In genomic region chr21:32727728-32728454, GRCh38 we compare ENCODE assay signal across 1 cellular context.
TF ChIP-seq lines count a peak whose summit lies in the region.

A gene with protein sequence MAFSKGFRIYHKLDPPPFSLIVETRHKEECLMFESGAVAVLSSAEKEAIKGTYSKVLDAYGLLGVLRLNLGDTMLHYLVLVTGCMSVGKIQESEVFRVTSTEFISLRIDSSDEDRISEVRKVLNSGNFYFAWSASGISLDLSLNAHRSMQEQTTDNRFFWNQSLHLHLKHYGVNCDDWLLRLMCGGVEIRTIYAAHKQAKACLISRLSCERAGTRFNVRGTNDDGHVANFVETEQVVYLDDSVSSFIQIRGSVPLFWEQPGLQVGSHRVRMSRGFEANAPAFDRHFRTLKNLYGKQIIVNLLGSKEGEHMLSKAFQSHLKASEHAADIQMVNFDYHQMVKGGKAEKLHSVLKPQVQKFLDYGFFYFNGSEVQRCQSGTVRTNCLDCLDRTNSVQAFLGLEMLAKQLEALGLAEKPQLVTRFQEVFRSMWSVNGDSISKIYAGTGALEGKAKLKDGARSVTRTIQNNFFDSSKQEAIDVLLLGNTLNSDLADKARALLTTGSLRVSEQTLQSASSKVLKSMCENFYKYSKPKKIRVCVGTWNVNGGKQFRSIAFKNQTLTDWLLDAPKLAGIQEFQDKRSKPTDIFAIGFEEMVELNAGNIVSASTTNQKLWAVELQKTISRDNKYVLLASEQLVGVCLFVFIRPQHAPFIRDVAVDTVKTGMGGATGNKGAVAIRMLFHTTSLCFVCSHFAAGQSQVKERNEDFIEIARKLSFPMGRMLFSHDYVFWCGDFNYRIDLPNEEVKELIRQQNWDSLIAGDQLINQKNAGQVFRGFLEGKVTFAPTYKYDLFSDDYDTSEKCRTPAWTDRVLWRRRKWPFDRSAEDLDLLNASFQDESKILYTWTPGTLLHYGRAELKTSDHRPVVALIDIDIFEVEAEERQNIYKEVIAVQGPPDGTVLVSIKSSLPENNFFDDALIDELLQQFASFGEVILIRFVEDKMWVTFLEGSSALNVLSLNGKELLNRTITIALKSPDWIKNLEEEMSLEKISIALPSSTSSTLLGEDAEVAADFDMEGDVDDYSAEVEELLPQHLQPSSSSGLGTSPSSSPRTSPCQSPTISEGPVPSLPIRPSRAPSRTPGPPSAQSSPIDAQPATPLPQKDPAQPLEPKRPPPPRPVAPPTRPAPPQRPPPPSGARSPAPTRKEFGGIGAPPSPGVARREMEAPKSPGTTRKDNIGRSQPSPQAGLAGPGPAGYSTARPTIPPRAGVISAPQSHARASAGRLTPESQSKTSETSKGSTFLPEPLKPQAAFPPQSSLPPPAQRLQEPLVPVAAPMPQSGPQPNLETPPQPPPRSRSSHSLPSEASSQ (N-terminal part only) (minus strand): TSS chr21:32728013. CDS start chr21:32726895, 1,118 bp downstream.

TF ChIP-seq in HEK293, 187 proteins besides CTCF, POLR2A, EP300 and RAD21 (continued from another document and continues in another):
- TF ChIP-seq ZSCAN4 (tag by site-specific recombination; IDR thresholded peaks at IDR 0.05) = peak; percentile 5; the same call in 1 of the 2 replicates
- peak; percentile 97 for TF ChIP-seq SP2 (tag by site-specific recombination; IDR thresholded peaks at IDR 0.05)
- TF ChIP-seq ZNF239 (tag by site-specific recombination; IDR thresholded peaks at IDR 0.05) = no peak
- TF ChIP-seq ZNF843 (tag by site-specific recombination; IDR thresholded peaks at IDR 0.05) = no peak
- TF ChIP-seq BCL11B (tag by site-specific recombination; IDR thresholded peaks at IDR 0.05; ENCODE audit: low read depth) = no peak; the same call in 1 of the 2 replicates
- no peak for TF ChIP-seq ZNF223 (tag by site-specific recombination; IDR thresholded peaks at IDR 0.05)
- peak; percentile 86 for TF ChIP-seq INSM2 (tag by site-specific recombination; IDR thresholded peaks at IDR 0.05)
- TF ChIP-seq MEIS1 (CRISPR knock-in tag; IDR thresholded peaks at IDR 0.05; ENCODE audit: borderline replicate concordance) = no peak
- 0 out of 2 replicates have a peak, but pooled peaks have one; percentile 44 for TF ChIP-seq ZNF2 (tag by site-specific recombination; IDR thresholded peaks at IDR 0.05)
- TF ChIP-seq, protein P1, sequence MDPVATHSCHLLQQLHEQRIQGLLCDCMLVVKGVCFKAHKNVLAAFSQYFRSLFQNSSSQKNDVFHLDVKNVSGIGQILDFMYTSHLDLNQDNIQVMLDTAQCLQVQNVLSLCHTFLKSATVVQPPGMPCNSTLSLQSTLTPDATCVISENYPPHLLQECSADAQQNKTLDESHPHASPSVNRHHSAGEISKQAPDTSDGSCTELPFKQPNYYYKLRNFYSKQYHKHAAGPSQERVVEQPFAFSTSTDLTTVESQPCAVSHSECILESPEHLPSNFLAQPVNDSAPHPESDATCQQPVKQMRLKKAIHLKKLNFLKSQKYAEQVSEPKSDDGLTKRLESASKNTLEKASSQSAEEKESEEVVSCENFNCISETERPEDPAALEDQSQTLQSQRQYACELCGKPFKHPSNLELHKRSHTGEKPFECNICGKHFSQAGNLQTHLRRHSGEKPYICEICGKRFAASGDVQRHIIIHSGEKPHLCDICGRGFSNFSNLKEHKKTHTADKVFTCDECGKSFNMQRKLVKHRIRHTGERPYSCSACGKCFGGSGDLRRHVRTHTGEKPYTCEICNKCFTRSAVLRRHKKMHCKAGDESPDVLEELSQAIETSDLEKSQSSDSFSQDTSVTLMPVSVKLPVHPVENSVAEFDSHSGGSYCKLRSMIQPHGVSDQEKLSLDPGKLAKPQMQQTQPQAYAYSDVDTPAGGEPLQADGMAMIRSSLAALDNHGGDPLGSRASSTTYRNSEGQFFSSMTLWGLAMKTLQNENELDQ (tag by site-specific recombination; IDR thresholded peaks at IDR 0.05; ENCODE audit: low read depth) = no peak
- no peak for TF ChIP-seq ZNF426 (tag by site-specific recombination; IDR thresholded peaks at IDR 0.05)
- peak; percentile 76 for TF ChIP-seq KLF1 (tag by site-specific recombination; IDR thresholded peaks at IDR 0.05)
- TF ChIP-seq ZNF404 (tag by site-specific recombination; IDR thresholded peaks at IDR 0.05) = no peak
- TF ChIP-seq, protein P2, sequence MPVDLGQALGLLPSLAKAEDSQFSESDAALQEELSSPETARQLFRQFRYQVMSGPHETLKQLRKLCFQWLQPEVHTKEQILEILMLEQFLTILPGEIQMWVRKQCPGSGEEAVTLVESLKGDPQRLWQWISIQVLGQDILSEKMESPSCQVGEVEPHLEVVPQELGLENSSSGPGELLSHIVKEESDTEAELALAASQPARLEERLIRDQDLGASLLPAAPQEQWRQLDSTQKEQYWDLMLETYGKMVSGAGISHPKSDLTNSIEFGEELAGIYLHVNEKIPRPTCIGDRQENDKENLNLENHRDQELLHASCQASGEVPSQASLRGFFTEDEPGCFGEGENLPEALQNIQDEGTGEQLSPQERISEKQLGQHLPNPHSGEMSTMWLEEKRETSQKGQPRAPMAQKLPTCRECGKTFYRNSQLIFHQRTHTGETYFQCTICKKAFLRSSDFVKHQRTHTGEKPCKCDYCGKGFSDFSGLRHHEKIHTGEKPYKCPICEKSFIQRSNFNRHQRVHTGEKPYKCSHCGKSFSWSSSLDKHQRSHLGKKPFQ (tag by site-specific recombination; IDR thresholded peaks at IDR 0.05) = no peak
- TF ChIP-seq ZNF626 (tag by site-specific recombination; IDR thresholded peaks at IDR 0.05) = no peak
- TF ChIP-seq ZNF16 (tag by site-specific recombination; IDR thresholded peaks at IDR 0.05; ENCODE audit: low read depth) = no peak
- no peak for TF ChIP-seq SALL2 (tag by site-specific recombination; IDR thresholded peaks at IDR 0.05; ENCODE audit: borderline replicate concordance)
- TF ChIP-seq ZXDB (tag by site-specific recombination; IDR thresholded peaks at IDR 0.05) = peak; percentile 86
- TF ChIP-seq, protein P3, sequence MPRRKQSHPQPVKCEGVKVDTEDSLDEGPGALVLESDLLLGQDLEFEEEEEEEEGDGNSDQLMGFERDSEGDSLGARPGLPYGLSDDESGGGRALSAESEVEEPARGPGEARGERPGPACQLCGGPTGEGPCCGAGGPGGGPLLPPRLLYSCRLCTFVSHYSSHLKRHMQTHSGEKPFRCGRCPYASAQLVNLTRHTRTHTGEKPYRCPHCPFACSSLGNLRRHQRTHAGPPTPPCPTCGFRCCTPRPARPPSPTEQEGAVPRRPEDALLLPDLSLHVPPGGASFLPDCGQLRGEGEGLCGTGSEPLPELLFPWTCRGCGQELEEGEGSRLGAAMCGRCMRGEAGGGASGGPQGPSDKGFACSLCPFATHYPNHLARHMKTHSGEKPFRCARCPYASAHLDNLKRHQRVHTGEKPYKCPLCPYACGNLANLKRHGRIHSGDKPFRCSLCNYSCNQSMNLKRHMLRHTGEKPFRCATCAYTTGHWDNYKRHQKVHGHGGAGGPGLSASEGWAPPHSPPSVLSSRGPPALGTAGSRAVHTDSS (tag by site-specific recombination; IDR thresholded peaks at IDR 0.05) = peak; percentile 89
- TF ChIP-seq, protein P4, sequence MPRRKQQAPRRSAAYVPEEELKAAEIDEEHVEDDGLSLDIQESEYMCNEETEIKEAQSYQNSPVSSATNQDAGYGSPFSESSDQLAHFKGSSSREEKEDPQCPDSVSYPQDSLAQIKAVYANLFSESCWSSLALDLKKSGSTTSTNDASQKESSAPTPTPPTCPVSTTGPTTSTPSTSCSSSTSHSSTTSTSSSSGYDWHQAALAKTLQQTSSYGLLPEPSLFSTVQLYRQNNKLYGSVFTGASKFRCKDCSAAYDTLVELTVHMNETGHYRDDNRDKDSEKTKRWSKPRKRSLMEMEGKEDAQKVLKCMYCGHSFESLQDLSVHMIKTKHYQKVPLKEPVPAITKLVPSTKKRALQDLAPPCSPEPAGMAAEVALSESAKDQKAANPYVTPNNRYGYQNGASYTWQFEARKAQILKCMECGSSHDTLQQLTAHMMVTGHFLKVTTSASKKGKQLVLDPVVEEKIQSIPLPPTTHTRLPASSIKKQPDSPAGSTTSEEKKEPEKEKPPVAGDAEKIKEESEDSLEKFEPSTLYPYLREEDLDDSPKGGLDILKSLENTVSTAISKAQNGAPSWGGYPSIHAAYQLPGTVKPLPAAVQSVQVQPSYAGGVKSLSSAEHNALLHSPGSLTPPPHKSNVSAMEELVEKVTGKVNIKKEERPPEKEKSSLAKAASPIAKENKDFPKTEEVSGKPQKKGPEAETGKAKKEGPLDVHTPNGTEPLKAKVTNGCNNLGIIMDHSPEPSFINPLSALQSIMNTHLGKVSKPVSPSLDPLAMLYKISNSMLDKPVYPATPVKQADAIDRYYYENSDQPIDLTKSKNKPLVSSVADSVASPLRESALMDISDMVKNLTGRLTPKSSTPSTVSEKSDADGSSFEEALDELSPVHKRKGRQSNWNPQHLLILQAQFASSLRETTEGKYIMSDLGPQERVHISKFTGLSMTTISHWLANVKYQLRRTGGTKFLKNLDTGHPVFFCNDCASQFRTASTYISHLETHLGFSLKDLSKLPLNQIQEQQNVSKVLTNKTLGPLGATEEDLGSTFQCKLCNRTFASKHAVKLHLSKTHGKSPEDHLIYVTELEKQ (tag by site-specific recombination; IDR thresholded peaks at IDR 0.05; ENCODE audit: borderline replicate concordance) = 0 out of 2 replicates have a peak, but pooled peaks have one; percentile 45
- TF ChIP-seq ZNF548 (tag by site-specific recombination; IDR thresholded peaks at IDR 0.05) = no peak
- no peak for TF ChIP-seq ZNF664 (tag by site-specific recombination; IDR thresholded peaks at IDR 0.05)
- TF ChIP-seq ELK4 (IDR thresholded peaks at IDR 0.05; ENCODE audit: borderline replicate concordance, low read depth, low read length) = no peak; the same call in 1 of the 2 replicates
- TF ChIP-seq ZFP69B (tag by site-specific recombination; IDR thresholded peaks at IDR 0.05) = peak; percentile 64; the same call in 1 of the 2 replicates
- no peak for TF ChIP-seq ZNF19 (tag by site-specific recombination; IDR thresholded peaks at IDR 0.05; ENCODE audit: low read depth)
- TF ChIP-seq YY1 (tag by site-specific recombination; IDR thresholded peaks at IDR 0.05) = no peak; the same call in none of the 2 replicates
- peak; percentile 72 for TF ChIP-seq ZBTB8A (tag by site-specific recombination; IDR thresholded peaks at IDR 0.05)
- TF ChIP-seq, protein P5, sequence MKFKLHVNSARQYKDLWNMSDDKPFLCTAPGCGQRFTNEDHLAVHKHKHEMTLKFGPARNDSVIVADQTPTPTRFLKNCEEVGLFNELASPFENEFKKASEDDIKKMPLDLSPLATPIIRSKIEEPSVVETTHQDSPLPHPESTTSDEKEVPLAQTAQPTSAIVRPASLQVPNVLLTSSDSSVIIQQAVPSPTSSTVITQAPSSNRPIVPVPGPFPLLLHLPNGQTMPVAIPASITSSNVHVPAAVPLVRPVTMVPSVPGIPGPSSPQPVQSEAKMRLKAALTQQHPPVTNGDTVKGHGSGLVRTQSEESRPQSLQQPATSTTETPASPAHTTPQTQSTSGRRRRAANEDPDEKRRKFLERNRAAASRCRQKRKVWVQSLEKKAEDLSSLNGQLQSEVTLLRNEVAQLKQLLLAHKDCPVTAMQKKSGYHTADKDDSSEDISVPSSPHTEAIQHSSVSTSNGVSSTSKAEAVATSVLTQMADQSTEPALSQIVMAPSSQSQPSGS (tag by site-specific recombination; IDR thresholded peaks at IDR 0.05; ENCODE audit: low read depth) = no peak
- TF ChIP-seq ZNF791 (tag by site-specific recombination; IDR thresholded peaks at IDR 0.05) = no peak
- no peak for TF ChIP-seq ZNF37A (tag by site-specific recombination; IDR thresholded peaks at IDR 0.05)
- peak; percentile 77; the same call in 1 of the 2 replicates for TF ChIP-seq ZNF624 (tag by site-specific recombination; IDR thresholded peaks at IDR 0.05)
- TF ChIP-seq ZBTB1 (tag by site-specific recombination; IDR thresholded peaks at IDR 0.05) = peak; percentile 97
- TF ChIP-seq, protein P6, sequence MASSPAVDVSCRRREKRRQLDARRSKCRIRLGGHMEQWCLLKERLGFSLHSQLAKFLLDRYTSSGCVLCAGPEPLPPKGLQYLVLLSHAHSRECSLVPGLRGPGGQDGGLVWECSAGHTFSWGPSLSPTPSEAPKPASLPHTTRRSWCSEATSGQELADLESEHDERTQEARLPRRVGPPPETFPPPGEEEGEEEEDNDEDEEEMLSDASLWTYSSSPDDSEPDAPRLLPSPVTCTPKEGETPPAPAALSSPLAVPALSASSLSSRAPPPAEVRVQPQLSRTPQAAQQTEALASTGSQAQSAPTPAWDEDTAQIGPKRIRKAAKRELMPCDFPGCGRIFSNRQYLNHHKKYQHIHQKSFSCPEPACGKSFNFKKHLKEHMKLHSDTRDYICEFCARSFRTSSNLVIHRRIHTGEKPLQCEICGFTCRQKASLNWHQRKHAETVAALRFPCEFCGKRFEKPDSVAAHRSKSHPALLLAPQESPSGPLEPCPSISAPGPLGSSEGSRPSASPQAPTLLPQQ (tag by site-specific recombination; IDR thresholded peaks at IDR 0.05) = peak; percentile 84
